18 cellular contexts compared by ENCODE assay signal in the genomic region with DNA sequence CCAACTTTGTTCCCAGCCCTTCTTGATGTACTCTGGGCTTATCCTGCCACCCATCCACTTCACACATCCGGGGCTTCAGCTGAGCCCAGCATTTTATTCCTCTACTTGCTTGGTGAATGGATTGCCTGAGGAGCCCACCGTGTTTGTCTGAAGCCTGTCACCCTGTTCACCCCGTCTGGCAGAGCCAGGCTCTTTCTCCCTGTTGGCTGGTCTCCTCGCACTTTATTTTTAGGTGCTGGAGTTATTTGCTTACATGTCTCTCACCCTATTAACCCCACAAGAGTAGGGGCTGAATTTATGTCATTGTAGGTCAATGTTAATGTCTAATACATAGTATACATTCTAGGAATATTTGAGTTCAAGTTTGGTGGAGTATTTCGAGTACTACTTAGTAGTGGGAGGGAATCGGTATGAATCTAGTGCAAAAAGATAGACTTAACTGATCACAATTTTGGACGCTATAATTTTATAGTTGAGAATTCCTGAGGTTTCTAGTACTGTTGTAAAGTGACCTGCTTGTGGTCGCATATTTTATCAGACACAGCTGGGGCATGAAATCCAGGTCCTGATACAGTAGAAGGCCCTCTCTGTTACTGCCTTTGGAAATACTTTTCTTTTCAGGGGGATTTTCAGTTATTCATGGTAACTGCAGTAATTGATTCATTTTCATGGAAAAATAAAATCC. TPM values are rescaled to one million over a fixed set of nuclear protein-coding genes. Genes with fewer than 3 reads are reported as not detected.
A peak's percentile ranks its signal among the peaks of the same experiment; 100 is the strongest.
DNase-seq lines count a peak whose midpoint lies in the region; ATAC-seq and TF ChIP-seq lines count a peak whose summit lies in the region.
"Had no signal": no experiment of that assay in that cellular context is flagged by ENCODE, and none has a peak within 500 bp of the region (broad histone marks: within the 10 kb centered on the region; RNA-seq: fewer than 3 reads in every experiment).

No MANE protein-coding gene starts in this region.

- no peaks in the 10 kb centered on the region for H3K9me3 Mint-ChIP-seq in CD4-positive, CD25-positive, alpha-beta regulatory T cell
- H3K9me3 Mint-ChIP-seq in naive thymus-derived CD4-positive, alpha-beta T cell, result peaks cover 0 to 2% (median 0%) of the 10 kb centered on the region in 11 donors
- H3K9me3 Mint-ChIP-seq: activated naive CD4-positive, alpha-beta T cell treated with anti-CD3 and anti-CD28 coated beads for 36 hours had no signal

- H3K4me1 Mint-ChIP-seq in CD4-positive, CD25-positive, alpha-beta regulatory T cell, result peaks cover 61 to 96% (median 81%) of the 10 kb centered on the region in 4 donors
- H3K4me1 Mint-ChIP-seq in naive thymus-derived CD4-positive, alpha-beta T cell, result peaks cover 86 to 100% (median 94%) of the 10 kb centered on the region in 7 donors

- no peaks in the 10 kb centered on the region for H3K27me3 ChIP-seq in CD4-positive, CD25-positive, alpha-beta regulatory T cell (ENCODE audit: control insufficient read depth, insufficient read depth, low read length)
- no peaks in the 10 kb centered on the region for H3K27me3 ChIP-seq in Loucy (ENCODE audit: insufficient read depth, low read length, poor library complexity, severe bottlenecking)
- H3K27me3 ChIP-seq in dorsolateral prefrontal cortex, result no peaks in the 10 kb centered on the region
- no peaks in the 10 kb centered on the region for H3K27me3 ChIP-seq in naive thymus-derived CD4-positive, alpha-beta T cell (ENCODE audit: control insufficient read depth in 2 of 2, insufficient read depth in 2 of 2, low read length in 2 of 2)
- H3K27me3 ChIP-seq: colonic mucosa, esophagus muscularis mucosa had no signal

- H3K4me2 ChIP-seq in Loucy (ENCODE audit: low read depth, low read length, poor library complexity, severe bottlenecking), result peak overlapping the region; percentile 91

- no peaks in the 10 kb centered on the region for H3K27me3 Mint-ChIP-seq in CD4-positive, CD25-positive, alpha-beta regulatory T cell
- H3K27me3 Mint-ChIP-seq in naive thymus-derived CD4-positive, alpha-beta T cell, result no peaks in the 10 kb centered on the region
- H3K27me3 Mint-ChIP-seq: activated CD8-positive, alpha-beta T cell treated with anti-CD3 and anti-CD28 coated beads for 36 hours had no signal

- TF ChIP-seq CTCF in Loucy (conservative IDR thresholded peaks at IDR 0.05; ENCODE audit: low read length) (no peak), dorsolateral prefrontal cortex (IDR thresholded peaks at IDR 0.05 in 54 of 56, conservative IDR thresholded peaks at IDR 0.05 in 2 of 56; ENCODE audit: low read depth in 1 of 56, partially characterized antibody in 56 of 56) (no peak)

- CTCF ChIA-PET in naive thymus-derived CD4-positive, alpha-beta T cell (lab: Charles Lee), result no interaction called here

- H4K20me1 ChIP-seq in Loucy (ENCODE audit: insufficient read depth, low read length, poor library complexity, severe bottlenecking), result peaks cover 98% of the 10 kb centered on the region

- H3K9me2 ChIP-seq in Loucy (replicated peaks; ENCODE audit: low read depth, low read length), result no peaks in the 10 kb centered on the region

- peaks cover 100% of the 10 kb centered on the region for H3K79me2 ChIP-seq in Loucy (ENCODE audit: insufficient read depth, low read length)

- no peaks in the 10 kb centered on the region for H3K9me3 ChIP-seq in CD4-positive, CD25-positive, alpha-beta regulatory T cell (ENCODE audit: control insufficient read depth in 2 of 2, low read length in 2 of 2)
- no peaks in the 10 kb centered on the region for H3K9me3 ChIP-seq in Loucy (ENCODE audit: insufficient read depth, low read depth, low read length)
- H3K9me3 ChIP-seq in naive thymus-derived CD4-positive, alpha-beta T cell (ENCODE audit: control insufficient read depth in 2 of 3, low read length in 3 of 3), result no peaks in the 10 kb centered on the region
- H3K9me3 ChIP-seq: colonic mucosa, esophagus muscularis mucosa had no signal

- no peak for DNase-seq in CD4-positive, CD25-positive, alpha-beta regulatory T cell
- DNase-seq in dorsolateral prefrontal cortex (no peak), C1 segment of cervical spinal cord (lab: John Stamatoyannopoulos, UW) (no peak), glomerular visceral epithelial cell (ENCODE audit: extremely low spot score) (no peak)
- no peak for DNase-seq in naive thymus-derived CD4-positive, alpha-beta T cell
- no peak for DNase-seq in activated CD8-positive, alpha-beta memory T cell treated with anti-CD3 and anti-CD28 coated beads for 24 hours
- DNase-seq in activated CD4-positive, alpha-beta T cell treated with anti-CD3 and anti-CD28 coated beads, Interleukin-2, amount 50 U/mL, for 48 hours, result no peak
- DNase-seq: activated CD8-positive, alpha-beta T cell treated with anti-CD3 and anti-CD28 coated beads for 36 hours; colonic mucosa; GOT3; NCI-H1048; stimulated activated CD4-positive, alpha-beta T cell treated with anti-CD3 and anti-CD28 coated beads, Interleukin-4, amount 100 ng/mL, for 24 hours; stimulated activated naive CD4-positive, alpha-beta T cell; T-helper 9 cell had no signal

- peaks cover 11% of the 10 kb centered on the region for H3K36me3 Mint-ChIP-seq in CD4-positive, CD25-positive, alpha-beta regulatory T cell
- H3K36me3 Mint-ChIP-seq in naive thymus-derived CD4-positive, alpha-beta T cell, result peaks cover 0 to 36% (median 10%) of the 10 kb centered on the region in 5 donors

- H3K9ac ChIP-seq in Loucy (ENCODE audit: low read depth, low read length, poor library complexity, severe bottlenecking), result peak overlapping the region; percentile 18

- no peak overlapping the region for H3K4me3 ChIP-seq in CD4-positive, CD25-positive, alpha-beta regulatory T cell (ENCODE audit: low read depth, low read length)
- peak overlapping the region; percentile 81 for H3K4me3 ChIP-seq in Loucy (ENCODE audit: low read length, poor library complexity, severe bottlenecking)
- no peak overlapping the region for H3K4me3 ChIP-seq in dorsolateral prefrontal cortex
- no peak overlapping the region for H3K4me3 ChIP-seq in naive thymus-derived CD4-positive, alpha-beta T cell (ENCODE audit: low read length)
- H3K4me3 ChIP-seq: colonic mucosa, esophagus muscularis mucosa had no signal

- POLR2A ChIA-PET in naive thymus-derived CD4-positive, alpha-beta T cell (lab: Charles Lee), result interaction anchor here (1.2 kb wide), 1 partner anchor 148 kb away, joined by 3 read pairs; no protein-coding TSS in a partner anchor

- no peaks in the 10 kb centered on the region for H3F3A ChIP-seq in Loucy (ENCODE audit: low read depth)

- peak overlapping the region in 2 of 3 donors; percentile 26 to 72 for H3K27ac Mint-ChIP-seq in CD4-positive, CD25-positive, alpha-beta regulatory T cell
- H3K27ac Mint-ChIP-seq in naive thymus-derived CD4-positive, alpha-beta T cell, result peak overlapping the region in 7 of 9 donors; percentile 10 to 98 (median 60)
- H3K27ac Mint-ChIP-seq: activated CD8-positive, alpha-beta T cell treated with anti-CD3 and anti-CD28 coated beads for 36 hours had no signal

- H3K4me1 ChIP-seq in CD4-positive, CD25-positive, alpha-beta regulatory T cell (ENCODE audit: control insufficient read depth, insufficient read depth, low read length, poor library complexity, severe bottlenecking), result peaks cover 41% of the 10 kb centered on the region
- peaks cover 81% of the 10 kb centered on the region for H3K4me1 ChIP-seq in Loucy (ENCODE audit: insufficient read depth, low read length, poor library complexity, severe bottlenecking)
- H3K4me1 ChIP-seq in naive thymus-derived CD4-positive, alpha-beta T cell (ENCODE audit: control insufficient read depth in 2 of 2, insufficient read depth in 2 of 2, low read length in 2 of 2), result peaks cover 27 to 50% of the 10 kb centered on the region in 2 donors
- H3K4me1 ChIP-seq: colonic mucosa had no signal

- no peak overlapping the region for H2AFZ ChIP-seq in Loucy (ENCODE audit: low read length)

- H3K4me3 Mint-ChIP-seq in CD4-positive, CD25-positive, alpha-beta regulatory T cell, result peak overlapping the region in 2 of 4 donors; percentile 12 to 27
- peak overlapping the region in 2 of 10 donors; percentile 10 to 39 for H3K4me3 Mint-ChIP-seq in naive thymus-derived CD4-positive, alpha-beta T cell
- H3K4me3 Mint-ChIP-seq: activated CD8-positive, alpha-beta T cell treated with anti-CD3 and anti-CD28 coated beads for 36 hours; activated naive CD4-positive, alpha-beta T cell treated with anti-CD3 and anti-CD28 coated beads for 36 hours had no signal

- H3K27ac ChIP-seq in CD4-positive, CD25-positive, alpha-beta regulatory T cell (ENCODE audit: insufficient read depth, low read length, poor library complexity, severe bottlenecking), result no peak overlapping the region
- H3K27ac ChIP-seq in dorsolateral prefrontal cortex, result peak overlapping the region in 46 of 59 donors; percentile 1 to 99 (median 62)
- no peak overlapping the region for H3K27ac ChIP-seq in naive thymus-derived CD4-positive, alpha-beta T cell (ENCODE audit: low read depth, low read length)
- H3K27ac ChIP-seq: colonic mucosa, esophagus muscularis mucosa had no signal

- intact Hi-C loops in dorsolateral prefrontal cortex (cut with DNase I), result loop anchor here in 1 of 2 donors (5.0 kb wide), 1 partner anchor 131 kb away; no protein-coding TSS in a partner anchor
- intact Hi-C loops in naive thymus-derived CD4-positive, alpha-beta T cell (cut with micrococcal nuclease), result loop anchor here in 1 of 2 donors (1.0 kb wide), 1 partner anchor 7 kb away; no protein-coding TSS in a partner anchor

- no peaks in the 10 kb centered on the region for H3K36me3 ChIP-seq in CD4-positive, CD25-positive, alpha-beta regulatory T cell (ENCODE audit: control insufficient read depth, insufficient read depth, low read length)
- peaks cover 32% of the 10 kb centered on the region; the same call in 1 of the 2 replicates for H3K36me3 ChIP-seq in Loucy (ENCODE audit: insufficient read depth, low read length)
- no peaks in the 10 kb centered on the region for H3K36me3 ChIP-seq in naive thymus-derived CD4-positive, alpha-beta T cell (ENCODE audit: control insufficient read depth in 2 of 3, insufficient read depth in 3 of 3, low read length in 3 of 3)
- H3K36me3 ChIP-seq: colonic mucosa, esophagus muscularis mucosa had no signal

- no peak for ATAC-seq in CD4-positive, CD25-positive, alpha-beta regulatory T cell (ENCODE audit: low read depth in 2 of 2)
- ATAC-seq in naive thymus-derived CD4-positive, alpha-beta T cell, result no peak
- ATAC-seq: activated CD8-positive, alpha-beta T cell treated with anti-CD3 and anti-CD28 coated beads for 36 hours; Panc1 had no signal

RNA-seq across cellular contexts. Expression of a gene that starts 10.8 kb away (rescaled TPM):
- total RNA-seq in CD4-positive, CD25-positive, alpha-beta regulatory T cell, result 26.1 TPM
- polyA plus RNA-seq in CD4-positive, CD25-positive, alpha-beta regulatory T cell, result 1 to 10 TPM; 4.1 to 7.0 (median 5.2) TPM
- total RNA-seq in dorsolateral prefrontal cortex, result 10 to 100 TPM; 14.2 to 26.7 (median 20.5) TPM
- 10 to 100 TPM; 23.4 to 39.6 (median 29.9) TPM for total RNA-seq in naive thymus-derived CD4-positive, alpha-beta T cell
- 10 to 100 TPM in 1 of 2 donors, 1 to 10 TPM in 1; 6.9 to 13.9 TPM for polyA plus RNA-seq in naive thymus-derived CD4-positive, alpha-beta T cell

Comparison
In these comparisons a context has a peak if more than half of its experiments do, and no peak if none do; other contexts are left out.
1. H3K27ac ChIP-seq: peak in dorsolateral prefrontal cortex (46 of 59); none in CD4-positive, CD25-positive, alpha-beta regulatory T cell (single experiment) and naive thymus-derived CD4-positive, alpha-beta T cell (single experiment).